In genomic region chr17:1455748-1456599, GRCh38 we compare ENCODE assay signal across 1 cellular context.
TF ChIP-seq lines count a peak whose summit lies in the region.

Gene CRK (minus strand): TSS chr17:1456232. CDS start chr17:1456117, 115 bp downstream.

TF ChIP-seq in GM23338, 12 proteins besides CTCF, POLR2A, EP300 and RAD21 (continued from another document):
- TF ChIP-seq, protein P1, sequence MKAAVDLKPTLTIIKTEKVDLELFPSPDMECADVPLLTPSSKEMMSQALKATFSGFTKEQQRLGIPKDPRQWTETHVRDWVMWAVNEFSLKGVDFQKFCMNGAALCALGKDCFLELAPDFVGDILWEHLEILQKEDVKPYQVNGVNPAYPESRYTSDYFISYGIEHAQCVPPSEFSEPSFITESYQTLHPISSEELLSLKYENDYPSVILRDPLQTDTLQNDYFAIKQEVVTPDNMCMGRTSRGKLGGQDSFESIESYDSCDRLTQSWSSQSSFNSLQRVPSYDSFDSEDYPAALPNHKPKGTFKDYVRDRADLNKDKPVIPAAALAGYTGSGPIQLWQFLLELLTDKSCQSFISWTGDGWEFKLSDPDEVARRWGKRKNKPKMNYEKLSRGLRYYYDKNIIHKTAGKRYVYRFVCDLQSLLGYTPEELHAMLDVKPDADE (IDR thresholded peaks at IDR 0.05) = peak; percentile 93
- peak; percentile 70 for TF ChIP-seq POLR2AphosphoS5 (IDR thresholded peaks at IDR 0.05; ENCODE audit: low read depth)
- peak; percentile 97 for TF ChIP-seq CREB1 (CRISPR knock-in tag; IDR thresholded peaks at IDR 0.05; ENCODE audit: low read depth)
- TF ChIP-seq STAT1 (IDR thresholded peaks at IDR 0.05; ENCODE audit: unreplicated experiment) = no peak
- no peak for TF ChIP-seq ZNF331 (CRISPR knock-in tag; IDR thresholded peaks at IDR 0.05; ENCODE audit: low read depth)
- TF ChIP-seq EZH2 (IDR thresholded peaks at IDR 0.05; ENCODE audit: low read depth, unreplicated experiment) = no peak
- no peak for TF ChIP-seq ZNF114 (CRISPR knock-in tag; IDR thresholded peaks at IDR 0.05)
- no peak for TF ChIP-seq ZNF462 (CRISPR knock-in tag; IDR thresholded peaks at IDR 0.05)
- no peak for TF ChIP-seq NANOG (IDR thresholded peaks at IDR 0.05; ENCODE audit: borderline replicate concordance)
